In the genomic region with DNA sequence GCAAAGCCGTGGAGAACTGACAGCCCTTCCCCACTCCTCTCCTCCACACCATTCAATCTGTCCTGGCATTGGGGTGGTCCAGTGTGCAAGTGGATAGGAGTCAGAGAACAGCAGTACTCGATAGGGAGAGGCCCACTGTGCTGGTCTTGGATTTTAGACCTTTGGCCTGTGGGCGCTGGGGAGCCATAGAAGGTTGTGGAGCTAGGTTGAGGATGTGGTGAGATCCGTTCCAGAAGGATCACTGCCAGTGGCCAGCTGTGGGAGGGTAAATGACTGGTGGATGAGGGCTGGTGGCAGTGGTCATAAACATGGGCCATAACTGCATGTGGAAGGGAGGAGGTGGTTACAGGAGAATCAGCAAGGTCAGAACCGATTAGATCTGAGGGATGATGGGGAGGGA, we compare ENCODE assay signal across 24 cellular contexts. TPM values are rescaled to one million over a fixed set of nuclear protein-coding genes. Genes with fewer than 3 reads are reported as not detected.
DNase-seq lines count a peak whose midpoint lies in the region; ATAC-seq, FAIRE-seq and TF ChIP-seq lines count a peak whose summit lies in the region.
"Had no signal": no experiment of that assay in that cellular context is flagged by ENCODE, and none has a peak within 500 bp of the region (broad histone marks: within the 10 kb centered on the region; RNA-seq: fewer than 3 reads in every experiment).

No MANE protein-coding gene starts in this region.

- H3K4me2 ChIP-seq in neural progenitor cell = no peak overlapping the region

- H3K27me3 Mint-ChIP-seq in neural progenitor cell (ENCODE audit: insufficient read depth, low read depth) = peaks cover 29% of the 10 kb centered on the region
- peaks cover 7% of the 10 kb centered on the region for H3K27me3 Mint-ChIP-seq in activated naive CD8-positive, alpha-beta T cell treated with anti-CD3 and anti-CD28 coated beads, Interleukin-2, amount 50 U/mL, for 24 hours

- DNase-seq in HTR-8/SVneo (ENCODE audit: insufficient read length, low spot score) (no peak), bronchial epithelial cell (ENCODE audit: low read depth) (no peak), neural progenitor cell (ENCODE audit: low spot score) (no peak), thoracic aorta (ENCODE audit: low spot score) (no peak), NAMALWA (ENCODE audit: low spot score) (no peak), midbrain (lab: John Stamatoyannopoulos, UW) (no peak), HCEC 1CT (no peak)
- no peak for DNase-seq in activated naive CD8-positive, alpha-beta T cell treated with anti-CD3 and anti-CD28 coated beads, Interleukin-2, amount 50 U/mL, for 24 hours
- DNase-seq: CD4-positive, CD25-positive, alpha-beta regulatory T cell; EL; GF-D8; H7; Karpas-422; MV-4-11; NCI-H1694; NCI-H2081; NCI-H2171 treated with DMSO at 0.1 percent for 48 hours; NCI-H524 treated with DMSO at 0.1 percent for 48 hours; NCI-H82; Peyer's patch; SJCRH30 had no signal

- peaks cover 73% of the 10 kb centered on the region for H3K4me1 Mint-ChIP-seq in neural progenitor cell
- H3K4me1 Mint-ChIP-seq in activated naive CD8-positive, alpha-beta T cell treated with anti-CD3 and anti-CD28 coated beads, Interleukin-2, amount 50 U/mL, for 24 hours = no peaks in the 10 kb centered on the region

- H3K4me3 ChIP-seq in bronchial epithelial cell (ENCODE audit: low read depth, low read length) (no peak overlapping the region), neural progenitor cell (no peak overlapping the region), thoracic aorta (no peak overlapping the region)
- H3K4me3 ChIP-seq: Peyer's patch, SJCRH30 had no signal

- H3K4me3 Mint-ChIP-seq in neural progenitor cell = peak overlapping the region; percentile 46
- no peak overlapping the region for H3K4me3 Mint-ChIP-seq in activated naive CD8-positive, alpha-beta T cell treated with anti-CD3 and anti-CD28 coated beads, Interleukin-2, amount 50 U/mL, for 24 hours
- H3K4me3 Mint-ChIP-seq: CD4-positive, CD25-positive, alpha-beta regulatory T cell had no signal

- FAIRE-seq in HTR-8/SVneo (lab: Jason Lieb, UNC) (peak; percentile 71), bronchial epithelial cell (lab: Jason Lieb, UNC) (peak; percentile 23)
- FAIRE-seq: GM19239 had no signal

- H3K36me3 ChIP-seq in bronchial epithelial cell (ENCODE audit: control insufficient read depth, insufficient read depth, low read length) = no peaks in the 10 kb centered on the region
- H3K36me3 ChIP-seq in neural progenitor cell = no peaks in the 10 kb centered on the region
- peaks cover 19% of the 10 kb centered on the region for H3K36me3 ChIP-seq in thoracic aorta
- H3K36me3 ChIP-seq: Peyer's patch, SJCRH30 had no signal

- H2AFZ ChIP-seq in neural progenitor cell (replicated peaks) = no peak overlapping the region

- no peak overlapping the region for H3K9ac ChIP-seq in neural progenitor cell

- H3K9me3 Mint-ChIP-seq in neural progenitor cell = no peaks in the 10 kb centered on the region
- H3K9me3 Mint-ChIP-seq in activated naive CD8-positive, alpha-beta T cell treated with anti-CD3 and anti-CD28 coated beads, Interleukin-2, amount 50 U/mL, for 24 hours = no peaks in the 10 kb centered on the region
- H3K9me3 Mint-ChIP-seq: CD4-positive, CD25-positive, alpha-beta regulatory T cell had no signal

- ATAC-seq in thoracic aorta (ENCODE audit: insufficient number of reproducible peaks, low FRiP score, low read depth) = no peak
- ATAC-seq in activated naive CD8-positive, alpha-beta T cell treated with anti-CD3 and anti-CD28 coated beads, Interleukin-2, amount 50 U/mL, for 24 hours = no peak

- H3K4me1 ChIP-seq in neural progenitor cell (peaks cover 57% of the 10 kb centered on the region), thoracic aorta (ENCODE audit: control insufficient read depth in 1 of 2, low read depth in 2 of 2) (peaks cover 21 to 79% of the 10 kb centered on the region in 2 donors)

- H3K36me3 Mint-ChIP-seq in neural progenitor cell = no peaks in the 10 kb centered on the region
- H3K36me3 Mint-ChIP-seq in activated naive CD8-positive, alpha-beta T cell treated with anti-CD3 and anti-CD28 coated beads, Interleukin-2, amount 50 U/mL, for 24 hours (ENCODE audit: low read depth) = no peaks in the 10 kb centered on the region
- H3K36me3 Mint-ChIP-seq: CD4-positive, CD25-positive, alpha-beta regulatory T cell had no signal

- peaks cover 21% of the 10 kb centered on the region for H3F3A ChIP-seq in neural progenitor cell (ENCODE audit: low read depth)

- TF ChIP-seq CTCF in bronchial epithelial cell (IDR thresholded peaks at IDR 0.05; ENCODE audit: insufficient read depth, low read length, severe bottlenecking) (no peak), neural progenitor cell (IDR thresholded peaks at IDR 0.05) (no peak), thoracic aorta (IDR thresholded peaks at IDR 0.05) (no peak)

- H3K9me3 ChIP-seq in neural progenitor cell (ENCODE audit: low read depth) (no peaks in the 10 kb centered on the region), thoracic aorta (no peaks in the 10 kb centered on the region)
- H3K9me3 ChIP-seq: Peyer's patch, SJCRH30 had no signal

- H3K79me2 ChIP-seq in neural progenitor cell (ENCODE audit: low read depth) = no peaks in the 10 kb centered on the region

- peaks cover 12% of the 10 kb centered on the region for H4K20me1 ChIP-seq in neural progenitor cell (ENCODE audit: low read depth)

- no peak overlapping the region for H3K27ac ChIP-seq in neural progenitor cell
- H3K27ac ChIP-seq in thoracic aorta = peak overlapping the region; percentile 68 to 88
- H3K27ac ChIP-seq: Peyer's patch, SJCRH30 had no signal

- H3K27ac Mint-ChIP-seq in neural progenitor cell = peak overlapping the region; percentile 64
- H3K27ac Mint-ChIP-seq in activated naive CD8-positive, alpha-beta T cell treated with anti-CD3 and anti-CD28 coated beads, Interleukin-2, amount 50 U/mL, for 24 hours = no peak overlapping the region

- H3K27me3 ChIP-seq in bronchial epithelial cell (ENCODE audit: control insufficient read depth, insufficient read depth, low read length) (no peaks in the 10 kb centered on the region), neural progenitor cell (no peaks in the 10 kb centered on the region), thoracic aorta (replicated peaks; ENCODE audit: insufficient read depth) (no peaks in the 10 kb centered on the region)
- H3K27me3 ChIP-seq: Peyer's patch had no signal

RNA-seq across cellular contexts. Expression of a gene that starts 28.6 kb away (rescaled TPM):
- total RNA-seq in bronchial epithelial cell (1.3 and 1.4 TPM in 2 replicates), neural progenitor cell (ENCODE audit: low replicate concordance) (0.19 TPM in 1 of 2 replicates, not detected in the other), thoracic aorta (100 to 1,000 TPM; 122 to 161 TPM)
- total RNA-seq: CD4-positive, CD25-positive, alpha-beta regulatory T cell; M059J; OCI-LY7 had no signal

Comparison
In these comparisons a context has a peak if more than half of its experiments do, and no peak if none do; other contexts are left out.
1. RNA of a gene that starts 28.6 kb away (total RNA-seq): 122 to 161 TPM in thoracic aorta; 1.3 to 1.4 TPM in bronchial epithelial cell and 0.19 TPM in neural progenitor cell; every median in the first group is over 10 times any median in the second.